ENCODE assay signal across 12 cellular contexts in genomic region chr4:90145331-90145730, GRCh38. TPM values are rescaled to one million over a fixed set of nuclear protein-coding genes. Genes with fewer than 3 reads are reported as not detected.
"Had no signal": no experiment of that assay in that cellular context is flagged by ENCODE, and none has a peak within 500 bp of the region (broad histone marks: within the 10 kb centered on the region; RNA-seq: fewer than 3 reads in every experiment).

No MANE protein-coding gene starts in this region.

- DNase-seq: GM23248, H9, HFFc6, Karpas-422, KBM-7 had no signal

- H3K9ac ChIP-seq: GM23248, KMS-11 had no signal

- H3K27me3 Mint-ChIP-seq: IgD-negative memory B cell had no signal

- H3K4me3 Mint-ChIP-seq: H9, HFFc6, IgD-negative memory B cell had no signal

- H3K27ac ChIP-seq: GM23248, HL-60, KMS-11 had no signal

- H3K27ac Mint-ChIP-seq: HFFc6, IgD-negative memory B cell had no signal

- H3K4me3 ChIP-seq: GM23248 had no signal

- ATAC-seq: HCT116, HepG2 had no signal

- H3K36me3 Mint-ChIP-seq: IgD-negative memory B cell had no signal

- FAIRE-seq: H1, H54, HepG2 had no signal

- H3K9me3 Mint-ChIP-seq: H9, IgD-negative memory B cell had no signal

RNA-seq across cellular contexts. Expression of gene CCSER1, which starts 18.1 kb away (rescaled TPM):
- total RNA-seq: GM23248, HepG2, HFFc6 had no signal
